8 cellular contexts compared by ENCODE assay signal in the genomic region with DNA sequence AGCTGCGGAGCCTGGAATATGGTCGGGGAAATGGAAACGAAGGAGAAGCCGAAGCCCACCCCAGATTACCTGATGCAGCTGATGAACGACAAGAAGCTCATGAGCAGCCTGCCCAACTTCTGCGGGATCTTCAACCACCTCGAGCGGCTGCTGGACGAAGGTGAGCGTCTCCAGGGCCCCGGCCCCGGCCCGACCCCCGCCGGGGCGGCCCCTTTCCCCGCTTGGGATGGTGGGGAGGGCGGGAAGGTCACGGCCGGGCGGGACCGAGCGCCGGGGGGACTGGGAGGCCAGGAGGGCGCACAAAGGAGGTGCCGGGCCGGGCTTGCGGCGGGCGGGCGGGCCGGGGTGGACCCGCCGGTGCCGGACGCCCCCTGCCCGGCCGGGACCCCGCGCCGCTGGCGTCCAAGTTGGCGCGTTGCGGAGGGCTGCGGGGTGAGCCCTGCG. TPM values are rescaled to one million over a fixed set of nuclear protein-coding genes. Genes with fewer than 3 reads are reported as not detected.
DNase-seq lines count a peak whose midpoint lies in the region; ATAC-seq, FAIRE-seq and TF ChIP-seq lines count a peak whose summit lies in the region.

No MANE protein-coding gene starts in this region.

- H3K27me3 ChIP-seq in Panc1 (ENCODE audit: control insufficient read depth, insufficient read depth, low read length) (no peaks in the 10 kb centered on the region), bronchial epithelial cell (ENCODE audit: control insufficient read depth, insufficient read depth, low read length) (no peaks in the 10 kb centered on the region), mononuclear cell (ENCODE audit: insufficient read depth, low read length) (no peaks in the 10 kb centered on the region)

- peak overlapping the region; percentile 59; the same call in 1 of the 2 replicates for H3K27ac ChIP-seq in Panc1 (ENCODE audit: low read length)

- CTCF ChIA-PET in Panc1 (lab: Charles Lee): no interaction called here

- ATAC-seq in GM21360 (IDR thresholded peaks at IDR 0.05; ENCODE audit: unreplicated experiment) (peak; percentile 0), Panc1 (no peak)

- no peak for FAIRE-seq in bronchial epithelial cell (lab: Jason Lieb, UNC)

- H3K4me3 ChIP-seq in AG10803 (ENCODE audit: low read length): peak overlapping the region; percentile 90
- H3K4me3 ChIP-seq in Panc1 (ENCODE audit: low read depth in 2 of 2, low read length in 2 of 2): peak overlapping the region; percentile 78 to 95
- H3K4me3 ChIP-seq in bronchial epithelial cell (ENCODE audit: low read depth, low read length): peak overlapping the region; percentile 89
- peak overlapping the region; percentile 89 for H3K4me3 ChIP-seq in mononuclear cell (ENCODE audit: low read length)

- intact Hi-C loops in Panc1 (cut with micrococcal nuclease; ENCODE audit: unreplicated experiment): loop anchor here (5.0 to 10.0 kb wide), 3 partner anchors 233 to 1512 kb away; no protein-coding TSS in a partner anchor

- in situ Hi-C loops in Panc1 (cut with HindIII; ENCODE audit: low pct_unique_long_range_greater_than_20kb, low sequenced_read_pairs): no loop called here

- no peak for TF ChIP-seq CTCF in AG10803 (conservative IDR thresholded peaks at IDR 0.05; ENCODE audit: low read length)
- no peak for TF ChIP-seq CTCF in Panc1 (IDR thresholded peaks at IDR 0.05)
- TF ChIP-seq CTCF in bronchial epithelial cell (IDR thresholded peaks at IDR 0.05; ENCODE audit: insufficient read depth, low read length, severe bottlenecking): no peak

- BruUV-seq in Panc1 (replicated peaks; lab: Mats Ljungman, UMichigan): no TSS peak

- peaks cover 43% of the 10 kb centered on the region for H3K4me1 ChIP-seq in Panc1 (ENCODE audit: control insufficient read depth, insufficient read depth, low read length)
- H3K4me1 ChIP-seq in mononuclear cell (ENCODE audit: insufficient read depth, low read length): peaks cover 30% of the 10 kb centered on the region

- DNase-seq in AG10803 (ENCODE audit: low read depth): no peak
- DNase-seq in Panc1 (ENCODE audit: low read depth, low spot score): no peak
- DNase-seq in bronchial epithelial cell (ENCODE audit: low read depth): no peak
- DNase-seq in occipital lobe (lab: John Stamatoyannopoulos, UW): no peak
- no peak for DNase-seq in NCI-H1092 (lab: John Stamatoyannopoulos, UW)
- no peak for DNase-seq in DMS 273 treated with DMSO at 0.1 percent for 48 hours (lab: John Stamatoyannopoulos, UW)

- H3K9me3 ChIP-seq in Panc1 (ENCODE audit: control insufficient read depth, insufficient read depth, low read depth, low read length) (no peaks in the 10 kb centered on the region), mononuclear cell (ENCODE audit: low read depth, low read length) (no peaks in the 10 kb centered on the region)

- POLR2A ChIA-PET in Panc1 (lab: Charles Lee): interaction anchor here (0.6 kb wide), 1 partner anchor 22 kb away, joined by 3 read pairs; no protein-coding TSS in a partner anchor

- no peaks in the 10 kb centered on the region; the same call in 1 of the 2 replicates for H3K36me3 ChIP-seq in Panc1 (ENCODE audit: control insufficient read depth, insufficient read depth, low read length)
- no peaks in the 10 kb centered on the region for H3K36me3 ChIP-seq in bronchial epithelial cell (ENCODE audit: control insufficient read depth, insufficient read depth, low read length)

RNA-seq across cellular contexts. Expression of a gene that starts 0.7 kb away (rescaled TPM):
- total RNA-seq in Panc1 (2021; ENCODE audit: unreplicated experiment) (176 TPM), bronchial epithelial cell (51.1 and 67.2 TPM in 2 replicates), mononuclear cell (167 TPM), occipital lobe (305 TPM)
- polyA plus RNA-seq in Panc1 (2012; ENCODE audit: insufficient read length): 81.4 TPM
